Comparison of ENCODE assay signal across 9 cellular contexts in genomic region chr4:174214102-174214878, GRCh38.
A peak's percentile ranks its signal among the peaks of the same experiment; 100 is the strongest.
DNase-seq lines count a peak whose midpoint lies in the region; ATAC-seq, FAIRE-seq and TF ChIP-seq lines count a peak whose summit lies in the region.
"Had no signal": no experiment of that assay in that cellular context is flagged by ENCODE, and none has a peak within 500 bp of the region (broad histone marks: within the 10 kb centered on the region; RNA-seq: fewer than 3 reads in every experiment).

No MANE protein-coding gene starts in this region.

- H3K9me3 ChIP-seq in ES-I3 (ENCODE audit: control insufficient read depth, insufficient read depth, low read length) (no peaks in the 10 kb centered on the region), astrocyte (ENCODE audit: insufficient read depth, low read depth, low read length) (no peaks in the 10 kb centered on the region), mucosa of descending colon (no peaks in the 10 kb centered on the region)

- ATAC-seq in HG03045 (IDR thresholded peaks at IDR 0.05; ENCODE audit: unreplicated experiment) (peak; percentile 44), mucosa of descending colon (peak; percentile 25), GM21526 (IDR thresholded peaks at IDR 0.05; ENCODE audit: low FRiP score, unreplicated experiment) (no peak)
- ATAC-seq: HCT116 had no signal

- H4K20me1 ChIP-seq in astrocyte (ENCODE audit: insufficient read depth, low read length), result no peaks in the 10 kb centered on the region

- H3K79me2 ChIP-seq in astrocyte (ENCODE audit: insufficient read depth, low read length), result no peaks in the 10 kb centered on the region

- H3K36me3 ChIP-seq in ES-I3 (ENCODE audit: insufficient read depth, low read length), result no peaks in the 10 kb centered on the region
- no peaks in the 10 kb centered on the region for H3K36me3 ChIP-seq in astrocyte (ENCODE audit: insufficient read depth, low read length)
- no peaks in the 10 kb centered on the region for H3K36me3 ChIP-seq in mucosa of descending colon (ENCODE audit: low read depth)

- FAIRE-seq in astrocyte (lab: Jason Lieb, UNC), result no peak

- H3K27me3 ChIP-seq in astrocyte (ENCODE audit: insufficient read depth, low read length), result peaks cover 93% of the 10 kb centered on the region

- TF ChIP-seq CTCF in astrocyte (IDR thresholded peaks at IDR 0.05; ENCODE audit: insufficient read depth, low read depth, low read length), result no peak
- no peak for TF ChIP-seq CTCF in mucosa of descending colon (IDR thresholded peaks at IDR 0.05)

- H3K4me1 ChIP-seq in ES-I3 (ENCODE audit: insufficient read depth, low read length) (peaks cover 10% of the 10 kb centered on the region; the same call in 1 of the 2 replicates), astrocyte (ENCODE audit: insufficient read depth, low read length) (peaks cover 20% of the 10 kb centered on the region), mucosa of descending colon (ENCODE audit: low read depth) (peaks cover 20% of the 10 kb centered on the region)

- H3K36me3 Mint-ChIP-seq in astrocyte (ENCODE audit: low read depth, unreplicated experiment), result peaks cover 1% of the 10 kb centered on the region

- H3K4me1 Mint-ChIP-seq in astrocyte (ENCODE audit: low read depth, unreplicated experiment), result peaks cover 31% of the 10 kb centered on the region

- intact Hi-C loops in mucosa of descending colon (cut with DNase I, micrococcal nuclease), result no loop called here

- H2AFZ ChIP-seq in astrocyte (ENCODE audit: low read depth, low read length), result no peak overlapping the region

- H3K9me3 Mint-ChIP-seq in astrocyte (ENCODE audit: unreplicated experiment), result peaks cover 18% of the 10 kb centered on the region

- peak overlapping the region; percentile 54; the same call in 1 of the 2 replicates for H3K9ac ChIP-seq in ES-I3 (ENCODE audit: low read depth, low read length)
- no peak overlapping the region for H3K9ac ChIP-seq in astrocyte (ENCODE audit: low read length)

- H3K4me3 ChIP-seq in astrocyte (ENCODE audit: insufficient read depth, low read depth, low read length) (no peak overlapping the region), mucosa of descending colon (no peak overlapping the region)

- no peak overlapping the region for H3K27ac Mint-ChIP-seq in astrocyte (ENCODE audit: unreplicated experiment)

- H3K4me3 Mint-ChIP-seq in astrocyte (ENCODE audit: unreplicated experiment), result peak overlapping the region; percentile 40

- H3K27ac ChIP-seq in astrocyte (ENCODE audit: low read depth, low read length), result no peak overlapping the region

- in situ Hi-C loops in ACHN (cut with HindIII; ENCODE audit: low pct_ligation_motif_present, low pct_unique_long_range_greater_than_20kb, low sequenced_read_pairs), result no loop called here

- DNase-seq in astrocyte (ENCODE audit: low read depth) (no peak), mucosa of descending colon (peak in 1 of 3 donors; percentile 27), ACHN (no peak), dedifferentiated amniotic fluid mesenchymal stem cell (ENCODE audit: extremely low spot score) (no peak)
- DNase-seq in effector CD4-positive, alpha-beta T cell, result no peak

- H3K4me2 ChIP-seq in astrocyte (ENCODE audit: low read length), result peak overlapping the region; percentile 30

- peaks cover 90% of the 10 kb centered on the region for H3K27me3 Mint-ChIP-seq in astrocyte (ENCODE audit: low read depth, unreplicated experiment)
